ENCODE assay signal across 1 cellular context in genomic region chr14:31842905-31843304, GRCh38.
TF ChIP-seq lines count a peak whose summit lies in the region.

No MANE protein-coding gene starts in this region.

TF ChIP-seq in GM23338, 12 proteins besides CTCF, POLR2A, EP300 and RAD21 (continued from another document):
- TF ChIP-seq ZNF462 (CRISPR knock-in tag; IDR thresholded peaks at IDR 0.05), result no peak
- TF ChIP-seq POLR2AphosphoS5 (IDR thresholded peaks at IDR 0.05; ENCODE audit: low read depth), result no peak
- no peak for TF ChIP-seq EZH2 (IDR thresholded peaks at IDR 0.05; ENCODE audit: low read depth, unreplicated experiment)
- TF ChIP-seq ETS1 (IDR thresholded peaks at IDR 0.05), result no peak
- no peak for TF ChIP-seq STAT1 (IDR thresholded peaks at IDR 0.05; ENCODE audit: unreplicated experiment)
- TF ChIP-seq JUNB (IDR thresholded peaks at IDR 0.05; ENCODE audit: unreplicated experiment), result no peak
TF ChIP-seq in GM23338: peak in this region for 0.
